8 cellular contexts compared by ENCODE assay signal in genomic region chr16:2874584-2875362, GRCh38. TPM values are rescaled to one million over a fixed set of nuclear protein-coding genes. Genes with fewer than 3 reads are reported as not detected.
A peak's percentile ranks its signal among the peaks of the same experiment; 100 is the strongest.
DNase-seq lines count a peak whose midpoint lies in the region; ATAC-seq and TF ChIP-seq lines count a peak whose summit lies in the region.

No MANE protein-coding gene starts in this region.

- H3K36me3 Mint-ChIP-seq in activated B cell treated with CpG ODN at 0.5 μM for 24 hours (ENCODE audit: low read depth): no peaks in the 10 kb centered on the region

- peaks cover 1% of the 10 kb centered on the region for H3K27me3 Mint-ChIP-seq in activated B cell treated with CpG ODN at 0.5 μM for 24 hours

- peak; percentile 54 for TF ChIP-seq CTCF in activated B cell treated with CpG ODN at 0.5 μM for 24 hours (IDR thresholded peaks at IDR 0.05)

- DNase-seq in NCI-H2227 (lab: John Stamatoyannopoulos, UW; ENCODE audit: unreplicated experiment) (peak; percentile 86), activated B cell treated with CpG ODN at 0.5 μM for 24 hours (peak; percentile 51), caudate nucleus (lab: John Stamatoyannopoulos, UW) (peak in 56 of 61 donors; percentile 2 to 74 (median 41)), kidney tubule cell (ENCODE audit: low spot score) (peak; percentile 78)
- DNase-seq in stimulated activated CD4-positive, alpha-beta T cell treated with anti-CD3 and anti-CD28 coated beads, Interleukin-2, amount 100 ng/mL, for 48 hours: peak; percentile 52 to 69

- peak overlapping the region; percentile 11; the same call in 1 of the 2 replicates for H3K9ac ChIP-seq in ES-I3 (ENCODE audit: low read depth, low read length)

- peaks cover 3% of the 10 kb centered on the region; the same call in 1 of the 2 replicates for H3K9me3 ChIP-seq in ES-I3 (ENCODE audit: control insufficient read depth, insufficient read depth, low read length)

- no peaks in the 10 kb centered on the region for H3K36me3 ChIP-seq in ES-I3 (ENCODE audit: insufficient read depth, low read length)

- H3K27ac ChIP-seq in caudate nucleus (ENCODE audit: low read depth, low read length): no peak overlapping the region

- H3K9me3 Mint-ChIP-seq in activated B cell treated with CpG ODN at 0.5 μM for 24 hours: no peaks in the 10 kb centered on the region

- no peaks in the 10 kb centered on the region for H3K4me1 Mint-ChIP-seq in activated B cell treated with CpG ODN at 0.5 μM for 24 hours

- no peak overlapping the region for H3K27ac Mint-ChIP-seq in activated B cell treated with CpG ODN at 0.5 μM for 24 hours

- H3K4me1 ChIP-seq in ES-I3 (ENCODE audit: insufficient read depth, low read length): no peaks in the 10 kb centered on the region

- POLR2A ChIA-PET in activated B cell treated with CpG ODN at 0.5 μM for 24 hours (lab: Charles Lee): interaction anchor here (0.7 to 1.1 kb wide), 6 partner anchors 14 to 914 kb away, joined by 3 to 11 read pairs (median 5); no protein-coding TSS in a partner anchor

- ATAC-seq in HG02798 (IDR thresholded peaks at IDR 0.05; ENCODE audit: poor library complexity, unreplicated experiment) (peak; percentile 78), activated B cell treated with CpG ODN at 0.5 μM for 24 hours (ENCODE audit: low read depth) (peak; percentile 100), GM18909 (IDR thresholded peaks at IDR 0.05; ENCODE audit: poor library complexity, unreplicated experiment) (no peak)

- H3K4me3 Mint-ChIP-seq in activated B cell treated with CpG ODN at 0.5 μM for 24 hours: no peak overlapping the region

- intact Hi-C loops in activated B cell treated with CpG ODN at 0.5 μM for 24 hours (cut with micrococcal nuclease): loop anchor here (1.0 to 2.0 kb wide), 5 partner anchors 9 to 108 kb away; partner anchors contain the start of gene FLYWCH2

- CTCF ChIA-PET in activated B cell treated with CpG ODN at 0.5 μM for 24 hours (lab: Charles Lee): interaction anchor here (0.6 to 2.4 kb wide), 7 partner anchors 8 to 49 kb away, joined by 3 to 15 read pairs (median 4); partner anchors contain the start of genes FLYWCH1 and FLYWCH2

RNA-seq across cellular contexts. Expression of gene FLYWCH2, which starts 8.2 kb away (rescaled TPM):
- 19.4 and 20.3 TPM in 2 replicates for total RNA-seq in activated B cell treated with CpG ODN at 0.5 μM for 24 hours

RNA-seq across cellular contexts. Expression of gene PRSS22, which starts 16.8 kb away (rescaled TPM):
- total RNA-seq in activated B cell treated with CpG ODN at 0.5 μM for 24 hours: not detected in 2 replicates

RNA-seq across cellular contexts. Expression of gene FLYWCH1, which starts 37.0 kb away (rescaled TPM):
- total RNA-seq in activated B cell treated with CpG ODN at 0.5 μM for 24 hours: 53.5 and 59.9 TPM in 2 replicates

RNA-seq across cellular contexts. Expression of gene ZG16B, which starts 44.7 kb away (rescaled TPM):
- 0.33 TPM in 1 of 2 replicates, not detected in the other for total RNA-seq in activated B cell treated with CpG ODN at 0.5 μM for 24 hours

RNA-seq across cellular contexts. Expression of gene PRSS21, which starts 57.7 kb away (rescaled TPM):
- 2.4 and 3.2 TPM in 2 replicates for total RNA-seq in activated B cell treated with CpG ODN at 0.5 μM for 24 hours
